Comparison of ENCODE assay signal across 22 cellular contexts in the genomic region with DNA sequence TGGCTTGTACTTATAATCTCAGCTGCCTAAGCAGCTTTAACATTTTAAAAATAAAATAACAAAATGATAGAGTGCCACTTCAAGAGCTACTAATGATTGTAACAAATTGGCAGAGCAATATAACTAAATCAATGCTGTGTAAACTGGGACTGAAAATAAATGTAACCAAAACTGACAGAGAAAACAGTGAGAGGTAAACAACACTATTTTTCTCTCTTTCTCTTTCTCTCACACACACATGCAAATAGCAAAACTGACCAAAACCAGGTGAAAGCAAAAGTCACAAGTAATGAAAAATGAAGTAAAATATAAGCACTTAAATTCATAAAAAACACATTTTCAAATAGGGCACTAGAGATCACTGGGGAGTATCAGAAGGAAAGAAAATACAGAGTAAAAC.
A peak's percentile ranks its signal among the peaks of the same experiment; 100 is the strongest.
DNase-seq lines count a peak whose midpoint lies in the region; ATAC-seq and TF ChIP-seq lines count a peak whose summit lies in the region.
"Had no signal": no experiment of that assay in that cellular context is flagged by ENCODE, and none has a peak within 500 bp of the region (broad histone marks: within the 10 kb centered on the region; RNA-seq: fewer than 3 reads in every experiment).

No MANE protein-coding gene starts in this region.

- peak overlapping the region; percentile 70 for H3K4me3 ChIP-seq in DOHH2 (ENCODE audit: low read length)
- H3K4me3 ChIP-seq: cardiac muscle cell, SJSA1, smooth muscle cell, tibial artery had no signal

- CTCF ChIA-PET in activated CD4-positive, alpha-beta T cell treated with anti-CD3 and anti-CD28 coated beads for 36 hours (lab: Charles Lee) = interaction anchor here (2.0 kb wide), 1 partner anchor 27 kb away, joined by 7 read pairs; no protein-coding TSS in a partner anchor
- CTCF ChIA-PET in WTC11 (lab: Charles Lee) = no interaction called here

- peaks cover 23% of the 10 kb centered on the region for H3K79me2 ChIP-seq in DOHH2 (ENCODE audit: control insufficient read depth, low read length)

- no peaks in the 10 kb centered on the region for H3K9me2 ChIP-seq in DOHH2 (replicated peaks; ENCODE audit: control insufficient read depth, low read length)

- H4K20me1 ChIP-seq in DOHH2 (ENCODE audit: control insufficient read depth, insufficient read depth, low read depth, low read length) = no peaks in the 10 kb centered on the region

- no peak for ATAC-seq in activated CD4-positive, alpha-beta T cell treated with anti-CD3 and anti-CD28 coated beads for 36 hours
- no peak for ATAC-seq in WTC11
- ATAC-seq in effector memory CD8-positive, alpha-beta T cell (replicated peaks) = no peak
- ATAC-seq in GM18502 (IDR thresholded peaks at IDR 0.05; ENCODE audit: poor library complexity, unreplicated experiment) = no peak

- no peaks in the 10 kb centered on the region for H3K9me3 Mint-ChIP-seq in activated CD4-positive, alpha-beta T cell treated with anti-CD3 and anti-CD28 coated beads for 36 hours (ENCODE audit: low read depth)
- H3K9me3 Mint-ChIP-seq in WTC11 = no peaks in the 10 kb centered on the region
- no peaks in the 10 kb centered on the region for H3K9me3 Mint-ChIP-seq in effector memory CD8-positive, alpha-beta T cell

- H3K9me3 ChIP-seq in DOHH2 (ENCODE audit: control insufficient read depth, insufficient read depth, low read length) = no peaks in the 10 kb centered on the region
- H3K9me3 ChIP-seq: Caco-2, SJSA1, tibial artery had no signal

- H3K27ac Mint-ChIP-seq in activated CD4-positive, alpha-beta T cell treated with anti-CD3 and anti-CD28 coated beads for 36 hours = peak overlapping the region; percentile 72
- H3K27ac Mint-ChIP-seq in WTC11 = peak overlapping the region; percentile 14; the same call in 1 of the 2 replicates
- peak overlapping the region; percentile 79 to 86 for H3K27ac Mint-ChIP-seq in effector memory CD8-positive, alpha-beta T cell

- peaks cover 26% of the 10 kb centered on the region for H3K36me3 ChIP-seq in DOHH2 (ENCODE audit: control insufficient read depth, low read length)
- H3K36me3 ChIP-seq: cardiac muscle cell, SJSA1, tibial artery had no signal

- no peaks in the 10 kb centered on the region for H3K27me3 Mint-ChIP-seq in activated CD4-positive, alpha-beta T cell treated with anti-CD3 and anti-CD28 coated beads for 36 hours
- no peaks in the 10 kb centered on the region for H3K27me3 Mint-ChIP-seq in WTC11 (ENCODE audit: low read depth)
- no peaks in the 10 kb centered on the region for H3K27me3 Mint-ChIP-seq in effector memory CD8-positive, alpha-beta T cell

- peaks cover 28% of the 10 kb centered on the region for H3K4me1 Mint-ChIP-seq in activated CD4-positive, alpha-beta T cell treated with anti-CD3 and anti-CD28 coated beads for 36 hours
- no peaks in the 10 kb centered on the region for H3K4me1 Mint-ChIP-seq in WTC11
- peaks cover 5 to 31% of the 10 kb centered on the region in 2 donors for H3K4me1 Mint-ChIP-seq in effector memory CD8-positive, alpha-beta T cell (ENCODE audit: low read depth in 2 of 2)

- DNase-seq in activated CD4-positive, alpha-beta T cell treated with anti-CD3 and anti-CD28 coated beads for 36 hours = no peak
- DNase-seq in activated CD4-positive, alpha-beta T cell treated with anti-CD3 and anti-CD28 coated beads, Interleukin-2, amount 50 U/mL, for 1 hour = no peak
- no peak for DNase-seq in WTC11 (ENCODE audit: low spot score)
- DNase-seq in effector memory CD8-positive, alpha-beta T cell = no peak
- DNase-seq in COR-L47 (lab: John Stamatoyannopoulos, UW) = no peak
- no peak for DNase-seq in NCI-H748 (lab: John Stamatoyannopoulos, UW; ENCODE audit: unreplicated experiment)
- DNase-seq: activated CD8-positive, alpha-beta memory T cell treated with anti-CD3 and anti-CD28 coated beads for 24 hours; anterior cingulate cortex; Caco-2; DND-41; IMR-90; mammary epithelial cell; NCI-H2081 treated with DMSO at 0.1 percent for 48 hours; NCI-H524; retina; stimulated activated naive CD4-positive, alpha-beta T cell treated with Interleukin-2 at 50 U/mL for 16 hours; tibial artery had no signal

- peak overlapping the region; percentile 52 for H3K4me3 Mint-ChIP-seq in activated CD4-positive, alpha-beta T cell treated with anti-CD3 and anti-CD28 coated beads for 36 hours
- H3K4me3 Mint-ChIP-seq in WTC11 = no peak overlapping the region
- peak overlapping the region; percentile 70 to 79 for H3K4me3 Mint-ChIP-seq in effector memory CD8-positive, alpha-beta T cell

- peaks cover 33% of the 10 kb centered on the region for H3F3A ChIP-seq in DOHH2 (ENCODE audit: control insufficient read depth, insufficient read depth)

- POLR2A ChIA-PET in activated CD4-positive, alpha-beta T cell treated with anti-CD3 and anti-CD28 coated beads for 36 hours (lab: Charles Lee) = no interaction called here
- POLR2A ChIA-PET in WTC11 (lab: Charles Lee) = no interaction called here

- TF ChIP-seq CTCF in DOHH2 (IDR thresholded peaks at IDR 0.05; ENCODE audit: low read depth, low read length, poor library complexity, severe bottlenecking) (no peak), WTC11 (IDR thresholded peaks at IDR 0.05) (no peak)

- peaks cover 6% of the 10 kb centered on the region for H3K36me3 Mint-ChIP-seq in activated CD4-positive, alpha-beta T cell treated with anti-CD3 and anti-CD28 coated beads for 36 hours (ENCODE audit: low read depth)
- H3K36me3 Mint-ChIP-seq in WTC11 = no peaks in the 10 kb centered on the region
- peaks cover 27% of the 10 kb centered on the region for H3K36me3 Mint-ChIP-seq in effector memory CD8-positive, alpha-beta T cell (ENCODE audit: insufficient read depth)

- intact Hi-C loops in activated CD4-positive, alpha-beta T cell treated with anti-CD3 and anti-CD28 coated beads for 36 hours (cut with DNase I, micrococcal nuclease) = loop anchor here (5.0 to 10.0 kb wide), 4 partner anchors 105 to 975 kb away; a partner anchor contains a TSS

- H3K4me1 ChIP-seq in DOHH2 (ENCODE audit: control insufficient read depth, low read length) = peaks cover 88% of the 10 kb centered on the region
- H3K4me1 ChIP-seq: Caco-2, SJSA1, tibial artery had no signal

- H3K27me3 ChIP-seq in DOHH2 (ENCODE audit: control insufficient read depth, low read length) = no peaks in the 10 kb centered on the region
- H3K27me3 ChIP-seq: cardiac muscle cell, SJSA1, tibial artery had no signal

- H3K27ac ChIP-seq in DOHH2 (ENCODE audit: low read depth, low read length) = peak overlapping the region; percentile 100
- H3K27ac ChIP-seq: cardiac muscle cell, SJSA1, tibial artery had no signal

- peak overlapping the region; percentile 88 for H3K4me2 ChIP-seq in DOHH2 (ENCODE audit: low read length)
- H3K4me2 ChIP-seq: smooth muscle cell had no signal

TF ChIP-seq in WTC11, 78 proteins besides CTCF, POLR2A, EP300 and RAD21:
- TF ChIP-seq ZNF396 (CRISPR knock-in tag; IDR thresholded peaks at IDR 0.05; ENCODE audit: borderline replicate concordance) = no peak
- TF ChIP-seq, protein P1, sequence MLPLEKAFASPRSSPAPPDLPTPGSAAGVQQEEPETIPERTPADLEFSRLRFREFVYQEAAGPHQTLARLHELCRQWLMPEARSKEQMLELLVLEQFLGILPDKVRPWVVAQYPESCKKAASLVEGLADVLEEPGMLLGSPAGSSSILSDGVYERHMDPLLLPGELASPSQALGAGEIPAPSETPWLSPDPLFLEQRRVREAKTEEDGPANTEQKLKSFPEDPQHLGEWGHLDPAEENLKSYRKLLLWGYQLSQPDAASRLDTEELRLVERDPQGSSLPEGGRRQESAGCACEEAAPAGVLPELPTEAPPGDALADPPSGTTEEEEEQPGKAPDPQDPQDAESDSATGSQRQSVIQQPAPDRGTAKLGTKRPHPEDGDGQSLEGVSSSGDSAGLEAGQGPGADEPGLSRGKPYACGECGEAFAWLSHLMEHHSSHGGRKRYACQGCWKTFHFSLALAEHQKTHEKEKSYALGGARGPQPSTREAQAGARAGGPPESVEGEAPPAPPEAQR (CRISPR knock-in tag; IDR thresholded peaks at IDR 0.05) = no peak
- TF ChIP-seq TEAD1 (CRISPR knock-in tag; IDR thresholded peaks at IDR 0.05) = no peak
- no peak for TF ChIP-seq ZNF416 (CRISPR knock-in tag; IDR thresholded peaks at IDR 0.05)
- TF ChIP-seq, protein P2, sequence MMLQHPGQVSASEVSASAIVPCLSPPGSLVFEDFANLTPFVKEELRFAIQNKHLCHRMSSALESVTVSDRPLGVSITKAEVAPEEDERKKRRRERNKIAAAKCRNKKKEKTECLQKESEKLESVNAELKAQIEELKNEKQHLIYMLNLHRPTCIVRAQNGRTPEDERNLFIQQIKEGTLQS (CRISPR knock-in tag; conservative IDR thresholded peaks at IDR 0.05) = no peak
- no peak for TF ChIP-seq MXD4 (CRISPR knock-in tag; IDR thresholded peaks at IDR 0.05; ENCODE audit: borderline replicate concordance)
- TF ChIP-seq KAT7 (CRISPR knock-in tag; IDR thresholded peaks at IDR 0.05; ENCODE audit: borderline replicate concordance) = no peak
- TF ChIP-seq, protein P3, sequence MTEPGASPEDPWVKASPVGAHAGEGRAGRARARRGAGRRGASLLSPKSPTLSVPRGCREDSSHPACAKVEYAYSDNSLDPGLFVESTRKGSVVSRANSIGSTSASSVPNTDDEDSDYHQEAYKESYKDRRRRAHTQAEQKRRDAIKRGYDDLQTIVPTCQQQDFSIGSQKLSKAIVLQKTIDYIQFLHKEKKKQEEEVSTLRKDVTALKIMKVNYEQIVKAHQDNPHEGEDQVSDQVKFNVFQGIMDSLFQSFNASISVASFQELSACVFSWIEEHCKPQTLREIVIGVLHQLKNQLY (CRISPR knock-in tag; IDR thresholded peaks at IDR 0.05) = no peak
- no peak for TF ChIP-seq SMAD4 (CRISPR knock-in tag; IDR thresholded peaks at IDR 0.05)
- no peak for TF ChIP-seq GTF2I (CRISPR knock-in tag; conservative IDR thresholded peaks at IDR 0.05)
- TF ChIP-seq CREM (CRISPR knock-in tag; IDR thresholded peaks at IDR 0.05) = no peak
- no peak for TF ChIP-seq ZNF138 (CRISPR knock-in tag; conservative IDR thresholded peaks at IDR 0.05)
- no peak for TF ChIP-seq TEAD4 (CRISPR knock-in tag; IDR thresholded peaks at IDR 0.05)
- TF ChIP-seq ESRRA (CRISPR knock-in tag; IDR thresholded peaks at IDR 0.05; ENCODE audit: borderline replicate concordance) = no peak
- TF ChIP-seq, protein P4, sequence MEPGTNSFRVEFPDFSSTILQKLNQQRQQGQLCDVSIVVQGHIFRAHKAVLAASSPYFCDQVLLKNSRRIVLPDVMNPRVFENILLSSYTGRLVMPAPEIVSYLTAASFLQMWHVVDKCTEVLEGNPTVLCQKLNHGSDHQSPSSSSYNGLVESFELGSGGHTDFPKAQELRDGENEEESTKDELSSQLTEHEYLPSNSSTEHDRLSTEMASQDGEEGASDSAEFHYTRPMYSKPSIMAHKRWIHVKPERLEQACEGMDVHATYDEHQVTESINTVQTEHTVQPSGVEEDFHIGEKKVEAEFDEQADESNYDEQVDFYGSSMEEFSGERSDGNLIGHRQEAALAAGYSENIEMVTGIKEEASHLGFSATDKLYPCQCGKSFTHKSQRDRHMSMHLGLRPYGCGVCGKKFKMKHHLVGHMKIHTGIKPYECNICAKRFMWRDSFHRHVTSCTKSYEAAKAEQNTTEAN (CRISPR knock-in tag; IDR thresholded peaks at IDR 0.05) = no peak
- TF ChIP-seq ZNF671 (CRISPR knock-in tag; IDR thresholded peaks at IDR 0.05) = no peak

Comparison
In these comparisons a context has a peak if more than half of its experiments do, and no peak if none do; other contexts are left out.
1. H3K27ac Mint-ChIP-seq: peak in every context shown above with its lines; median percentile 82 in effector memory CD8-positive, alpha-beta T cell; 72 in activated CD4-positive, alpha-beta T cell treated with anti-CD3 and anti-CD28 coated beads for 36 hours; 14 in WTC11.